Comparison of ENCODE assay signal across 17 cellular contexts in the genomic region with DNA sequence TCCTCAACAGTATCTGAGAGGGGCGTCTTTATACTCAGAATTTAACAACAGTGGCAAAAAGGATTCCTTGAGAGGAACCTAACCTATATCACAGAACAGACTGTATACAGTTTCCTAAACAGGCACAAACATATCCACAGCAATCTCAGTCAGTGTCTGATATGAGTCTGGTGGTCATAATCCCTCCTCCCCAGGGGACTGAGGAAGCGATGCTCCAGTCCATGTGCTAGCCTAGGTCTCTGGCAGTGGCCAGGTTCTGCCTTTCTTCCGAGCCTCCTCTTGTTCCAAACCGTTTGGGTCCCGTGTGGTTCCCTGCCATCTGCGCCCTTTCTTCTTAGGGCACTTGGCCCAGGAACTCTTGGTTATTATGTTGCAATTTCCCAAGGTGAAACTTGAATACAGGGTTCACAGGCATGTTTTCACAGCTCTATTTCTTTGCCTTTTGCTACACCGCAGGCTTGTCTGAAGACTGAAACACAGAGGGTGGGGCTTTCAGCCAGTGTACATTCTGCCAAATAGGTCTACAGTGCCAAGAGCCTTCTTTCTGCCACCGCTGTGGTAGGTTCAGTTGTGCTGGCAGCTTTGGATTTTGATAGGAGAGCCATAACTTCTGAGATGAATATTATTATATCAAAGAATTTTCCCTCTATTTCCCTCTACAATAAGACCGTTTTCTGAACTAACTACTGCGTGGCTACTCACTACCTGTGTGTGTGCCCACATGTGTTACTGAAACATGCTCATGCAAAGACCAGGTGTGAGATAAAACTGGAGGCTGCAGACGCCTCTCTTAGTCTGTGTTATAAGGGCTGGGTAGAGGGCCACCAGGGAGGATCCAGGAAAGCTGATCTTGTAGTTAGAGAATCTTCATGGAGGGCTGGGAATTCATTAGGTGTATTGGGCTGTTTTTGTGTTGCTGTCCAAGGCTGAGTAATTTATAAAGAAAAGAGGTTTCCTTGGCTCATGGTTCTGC.
DNase-seq lines count a peak whose midpoint lies in the region; ATAC-seq and TF ChIP-seq lines count a peak whose summit lies in the region.
"Had no signal": no experiment of that assay in that cellular context is flagged by ENCODE, and none has a peak within 500 bp of the region (broad histone marks: within the 10 kb centered on the region; RNA-seq: fewer than 3 reads in every experiment).

No MANE protein-coding gene starts in this region.

- H3K9me3 ChIP-seq in subcutaneous abdominal adipose tissue (ENCODE audit: control insufficient read depth in 5 of 5, low read length in 5 of 5): peaks cover 0 to 10% (median 7%) of the 10 kb centered on the region in 5 donors
- H3K9me3 ChIP-seq in hepatocyte (ENCODE audit: low read depth): peaks cover 3% of the 10 kb centered on the region

- no peaks in the 10 kb centered on the region for H4K20me1 ChIP-seq in hepatocyte (ENCODE audit: insufficient read depth, poor library complexity, severe bottlenecking)

- no peaks in the 10 kb centered on the region for H3K27me3 ChIP-seq in subcutaneous abdominal adipose tissue (ENCODE audit: control insufficient read depth in 5 of 5, insufficient read depth in 4 of 5, low read length in 5 of 5)
- no peaks in the 10 kb centered on the region for H3K27me3 ChIP-seq in foreskin keratinocyte
- no peaks in the 10 kb centered on the region for H3K27me3 ChIP-seq in hepatocyte

- H3K4me3 ChIP-seq in subcutaneous abdominal adipose tissue (ENCODE audit: low read depth in 1 of 5, low read length in 5 of 5) (no peak overlapping the region), hepatocyte (no peak overlapping the region)

- H3K36me3 ChIP-seq in subcutaneous abdominal adipose tissue (ENCODE audit: control insufficient read depth in 5 of 5, insufficient read depth in 5 of 5, low read length in 5 of 5) (no peaks in the 10 kb centered on the region), hepatocyte (replicated peaks; ENCODE audit: insufficient read depth, low read depth) (no peaks in the 10 kb centered on the region)

- H3K36me3 Mint-ChIP-seq in mesothelial cell of epicardium: peaks cover 14% of the 10 kb centered on the region

- WGBS in adipose tissue, 3 donors: 56 to 80% (median 63%) methylated on average over 11 of the region's 11 CpGs
- WGBS in hepatocyte (ENCODE audit: low lambda C conversion rate, missing lambda C conversion rate): 92% methylated on average over 11 of the region's 11 CpGs

- H3K27ac Mint-ChIP-seq in mesothelial cell of epicardium: peak overlapping the region; percentile 60
- H3K27ac Mint-ChIP-seq: activated CD4-positive, alpha-beta memory T cell treated with anti-CD3 and anti-CD28 coated beads for 36 hours; memory B cell had no signal

- intact Hi-C loops in Right ventricle myocardium superior (cut with DNase I): no loop called here

- no peaks in the 10 kb centered on the region for H3K9me2 ChIP-seq in hepatocyte (replicated peaks; ENCODE audit: insufficient read depth)
- H3K9me2 ChIP-seq: SK-N-SH had no signal

- DNase-seq in Right ventricle myocardium superior (no peak), mesothelial cell of epicardium (ENCODE audit: low spot score in 2 of 2, unreplicated experiment in 2 of 2) (no peak), foreskin keratinocyte (no peak), hepatocyte (ENCODE audit: low spot score) (no peak)
- DNase-seq: activated CD4-positive, alpha-beta memory T cell treated with anti-CD3 and anti-CD28 coated beads for 36 hours; NCI-H1417 treated with DMSO at 0.1 percent for 48 hours; NCI-H345; SK-N-SH; stimulated activated CD4-positive, alpha-beta T cell treated with anti-CD3 and anti-CD28 coated beads, Interleukin-15, amount 100 ng/mL, for 24 hours had no signal

- ATAC-seq in Right ventricle myocardium superior (ENCODE audit: poor library complexity): peak; percentile 42
- ATAC-seq in HG02678 (IDR thresholded peaks at IDR 0.05; ENCODE audit: unreplicated experiment): no peak
- ATAC-seq in activated CD4-positive, CD25-positive, alpha-beta regulatory T cell treated with anti-CD3 and anti-CD28 coated beads, Interleukin-2, amount 50 U/mL, for 24 hours: no peak
- ATAC-seq in foreskin keratinocyte: no peak
- ATAC-seq: HCT116 had no signal

- no peaks in the 10 kb centered on the region for H3K79me2 ChIP-seq in hepatocyte

- peaks cover 5 to 32% (median 28%) of the 10 kb centered on the region in 5 donors for H3K4me1 ChIP-seq in subcutaneous abdominal adipose tissue (ENCODE audit: control insufficient read depth in 5 of 5, insufficient read depth in 5 of 5, low read length in 5 of 5)
- H3K4me1 ChIP-seq in foreskin keratinocyte: no peaks in the 10 kb centered on the region
- no peaks in the 10 kb centered on the region for H3K4me1 ChIP-seq in hepatocyte (ENCODE audit: insufficient read depth)

- H3K27me3 Mint-ChIP-seq in mesothelial cell of epicardium (ENCODE audit: low read depth): no peaks in the 10 kb centered on the region

- no peak overlapping the region for H2AFZ ChIP-seq in hepatocyte

- H3K4me2 ChIP-seq in hepatocyte: no peak overlapping the region
- H3K4me2 ChIP-seq: KMS-11, SK-N-SH had no signal

- H3K27ac ChIP-seq in adipose tissue (ENCODE audit: low read depth, low read length) (peak overlapping the region; percentile 4), subcutaneous abdominal adipose tissue (ENCODE audit: low read depth, low read length) (peak overlapping the region; percentile 72), foreskin keratinocyte (no peak overlapping the region), hepatocyte (no peak overlapping the region)
- H3K27ac ChIP-seq: HL-60, KMS-11 had no signal

- no peak overlapping the region for H3K4me3 Mint-ChIP-seq in mesothelial cell of epicardium
- H3K4me3 Mint-ChIP-seq: activated CD4-positive, alpha-beta memory T cell treated with anti-CD3 and anti-CD28 coated beads for 36 hours; memory B cell had no signal

- peak overlapping the region in 1 of 5 donors; percentile 49 for H3K9ac ChIP-seq in subcutaneous abdominal adipose tissue (ENCODE audit: low read length in 5 of 5)
- H3K9ac ChIP-seq: KMS-11, SK-N-SH had no signal

- H3K9me3 Mint-ChIP-seq in mesothelial cell of epicardium: peaks cover 28% of the 10 kb centered on the region

- no peak for TF ChIP-seq CTCF in mesothelial cell of epicardium (IDR thresholded peaks at IDR 0.05; ENCODE audit: unreplicated experiment)
- no peak for TF ChIP-seq CTCF in foreskin keratinocyte (conservative IDR thresholded peaks at IDR 0.05)
- TF ChIP-seq CTCF in hepatocyte (IDR thresholded peaks at IDR 0.05; ENCODE audit: poor library complexity): no peak

- H3K4me1 Mint-ChIP-seq in mesothelial cell of epicardium: peaks cover 5% of the 10 kb centered on the region

Comparison
In these comparisons a context has a peak if more than half of its experiments do, and no peak if none do; other contexts are left out.
1. H3K27ac ChIP-seq: peak in adipose tissue (single experiment) and subcutaneous abdominal adipose tissue (single experiment); none in foreskin keratinocyte (single experiment) and hepatocyte (single experiment).